In the genomic region with DNA sequence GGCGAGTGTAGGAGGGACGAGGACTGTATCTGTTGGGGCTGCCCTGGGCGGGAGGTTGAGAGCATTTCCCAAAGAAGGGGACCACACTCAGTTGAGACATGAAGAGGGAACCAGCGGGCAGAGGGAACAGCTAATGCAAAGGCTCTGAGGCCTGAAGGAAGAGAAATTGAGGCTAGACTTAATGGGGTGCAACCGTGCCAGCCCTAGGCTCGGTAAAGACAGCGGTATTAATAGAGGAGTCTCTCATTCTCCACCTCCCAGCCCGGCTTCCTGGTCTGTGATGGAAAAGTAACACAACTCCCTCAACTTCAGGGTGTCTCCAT, we compare ENCODE assay signal across 8 cellular contexts. TPM values are rescaled to one million over a fixed set of nuclear protein-coding genes. Genes with fewer than 3 reads are reported as not detected.
DNase-seq lines count a peak whose midpoint lies in the region; ATAC-seq and TF ChIP-seq lines count a peak whose summit lies in the region.

No MANE protein-coding gene starts in this region.

- no peak for TF ChIP-seq CTCF in Panc1 (IDR thresholded peaks at IDR 0.05)
- TF ChIP-seq CTCF in epithelial cell of esophagus (IDR thresholded peaks at IDR 0.05; ENCODE audit: insufficient read depth, low read depth, low read length, missing control alignments), result no peak
- no peak for TF ChIP-seq CTCF in psoas muscle (IDR thresholded peaks at IDR 0.05)
- TF ChIP-seq CTCF in left lung (IDR thresholded peaks at IDR 0.05), result no peak

- POLR2A ChIA-PET in Panc1 (lab: Charles Lee), result no interaction called here

- H3K27me3 ChIP-seq in Panc1 (ENCODE audit: control insufficient read depth, insufficient read depth, low read length), result no peaks in the 10 kb centered on the region
- H3K27me3 ChIP-seq in psoas muscle (ENCODE audit: insufficient read depth in 3 of 3, low read length in 2 of 3), result no peaks in the 10 kb centered on the region
- H3K27me3 ChIP-seq in left lung, result no peaks in the 10 kb centered on the region

- H3K4me3 ChIP-seq in Panc1 (ENCODE audit: low read depth in 2 of 2, low read length in 2 of 2) (peak overlapping the region; percentile 66 to 73), epithelial cell of esophagus (ENCODE audit: low read length) (peak overlapping the region; percentile 80), psoas muscle (peak overlapping the region; percentile 90), left lung (peak overlapping the region in 1 of 2 donors; percentile 87)

- H3K27ac ChIP-seq in Panc1 (ENCODE audit: low read length) (no peak overlapping the region), psoas muscle (no peak overlapping the region), left lung (peak overlapping the region in 1 of 2 donors; percentile 33)

- intact Hi-C loops in Panc1 (cut with micrococcal nuclease; ENCODE audit: unreplicated experiment), result no loop called here
- intact Hi-C loops in psoas muscle (cut with DNase I), result no loop called here
- intact Hi-C loops in left lung (cut with DNase I), result no loop called here

- DNase-seq in Panc1 (ENCODE audit: low read depth, low spot score), result no peak
- no peak for DNase-seq in epithelial cell of esophagus (ENCODE audit: low read depth)
- no peak for DNase-seq in psoas muscle
- DNase-seq in left lung, result no peak
- no peak for DNase-seq in amygdala (lab: John Stamatoyannopoulos, UW)

- H3K4me1 ChIP-seq in ES-I3 (ENCODE audit: insufficient read depth, low read length) (peaks cover 5% of the 10 kb centered on the region; the same call in 1 of the 2 replicates), Panc1 (ENCODE audit: control insufficient read depth, insufficient read depth, low read length) (peaks cover 7% of the 10 kb centered on the region), psoas muscle (peaks cover 11% of the 10 kb centered on the region), left lung (peaks cover 16 to 24% of the 10 kb centered on the region in 2 donors)

- ATAC-seq in Panc1 (no peak), psoas muscle (no peak), left lung (no peak), HG03521 (IDR thresholded peaks at IDR 0.05; ENCODE audit: unreplicated experiment) (no peak), GM18867 (IDR thresholded peaks at IDR 0.05; ENCODE audit: unreplicated experiment) (no peak)

- BruUV-seq in Panc1 (replicated peaks; lab: Mats Ljungman, UMichigan), result TSS peak; percentile 83

- H3K9ac ChIP-seq in ES-I3 (ENCODE audit: low read depth, low read length), result peak overlapping the region; percentile 82; the same call in 1 of the 2 replicates

- H3K36me3 ChIP-seq in ES-I3 (ENCODE audit: insufficient read depth, low read length) (no peaks in the 10 kb centered on the region; the same call in 1 of the 2 replicates), Panc1 (ENCODE audit: control insufficient read depth, insufficient read depth, low read length) (no peaks in the 10 kb centered on the region; the same call in 1 of the 2 replicates), psoas muscle (ENCODE audit: insufficient read depth in 1 of 2, low read depth in 1 of 2) (peaks cover 0 to 33% of the 10 kb centered on the region in 2 donors), left lung (peaks cover 0 to 31% of the 10 kb centered on the region in 2 donors)

- in situ Hi-C loops in Panc1 (cut with HindIII; ENCODE audit: low pct_unique_long_range_greater_than_20kb, low sequenced_read_pairs), result no loop called here

- CTCF ChIA-PET in Panc1 (lab: Charles Lee), result no interaction called here

- H3K9me3 ChIP-seq in ES-I3 (ENCODE audit: control insufficient read depth, insufficient read depth, low read length), result no peaks in the 10 kb centered on the region
- no peaks in the 10 kb centered on the region for H3K9me3 ChIP-seq in Panc1 (ENCODE audit: control insufficient read depth, insufficient read depth, low read depth, low read length)
- no peaks in the 10 kb centered on the region for H3K9me3 ChIP-seq in psoas muscle
- H3K9me3 ChIP-seq in left lung, result no peaks in the 10 kb centered on the region

- WGBS in psoas muscle, 3 donors, result 53 to 61% (median 56%) methylated on average over 8 of the region's 8 CpGs

RNA-seq across cellular contexts. Expression of a gene that starts 1.2 kb away (rescaled TPM):
- total RNA-seq in Panc1 (2021; ENCODE audit: unreplicated experiment), result 13.3 TPM
- polyA plus RNA-seq in Panc1 (2012; ENCODE audit: insufficient read length), result 17.0 TPM
- total RNA-seq in psoas muscle, result 10 to 100 TPM in 1 of 4 donors, 1 to 10 TPM in 3; 5.9 to 12.7 (median 8.4) TPM
- polyA plus RNA-seq in psoas muscle, result 10 to 100 TPM; 19.9 to 23.3 (median 20.7) TPM
- 10 to 100 TPM; 10.3 to 14.8 TPM for total RNA-seq in left lung

RNA-seq across cellular contexts. Expression of a gene that starts 9.7 kb away (rescaled TPM):
- total RNA-seq in Panc1 (2021; ENCODE audit: unreplicated experiment) (1.0 TPM), psoas muscle (1 to 10 TPM in 2 of 4 donors, under 1 TPM in 2; 0.86 to 3.6 (median 1.5) TPM), left lung (1 to 10 TPM; 3.1 to 4.4 TPM)
- 1.4 TPM for polyA plus RNA-seq in Panc1 (2012; ENCODE audit: insufficient read length)
- polyA plus RNA-seq in psoas muscle, result 1 to 10 TPM in 1 of 3 donors, under 1 TPM in 2; 0.44 to 1.4 (median 0.81) TPM

RNA-seq across cellular contexts. Expression of a gene that starts 20.6 kb away (rescaled TPM):
- total RNA-seq in Panc1 (2021; ENCODE audit: unreplicated experiment), result 39.7 TPM
- 38.3 TPM for polyA plus RNA-seq in Panc1 (2012; ENCODE audit: insufficient read length)
- 10 to 100 TPM in 3 of 4 donors, 1 to 10 TPM in 1; 4.3 to 21.5 (median 12.5) TPM for total RNA-seq in psoas muscle
- 10 to 100 TPM in 1 of 3 donors, 1 to 10 TPM in 2; 1.4 to 11.7 (median 4.7) TPM for polyA plus RNA-seq in psoas muscle
- 100 to 1,000 TPM; 577 to 986 TPM for total RNA-seq in left lung

RNA-seq across cellular contexts. Expression of a gene that starts 32.1 kb away (rescaled TPM):
- total RNA-seq in Panc1 (2021; ENCODE audit: unreplicated experiment), result 0.98 TPM
- polyA plus RNA-seq in Panc1 (2012; ENCODE audit: insufficient read length), result 1.6 TPM
- total RNA-seq in psoas muscle, result 1 to 10 TPM in 1 of 4 donors, under 1 TPM in 3; 0.27 to 2.5 (median 0.86) TPM
- under 1 TPM; 0.43 to 0.86 (median 0.86) TPM for polyA plus RNA-seq in psoas muscle
- total RNA-seq in left lung, result 10 to 100 TPM in 1 of 2 donors, 1 to 10 TPM in 1; 3.7 to 11.3 TPM

RNA-seq across cellular contexts. Expression of a gene that starts 41.2 kb away (rescaled TPM):
- total RNA-seq in Panc1 (2021; ENCODE audit: unreplicated experiment) (37.6 TPM), psoas muscle (10 to 100 TPM in 3 of 4 donors, 1 to 10 TPM in 1; 8.6 to 20.8 (median 15.0) TPM), left lung (10 to 100 TPM; 34.1 to 35.3 TPM)
- 67.7 TPM for polyA plus RNA-seq in Panc1 (2012; ENCODE audit: insufficient read length)
- 1 to 10 TPM; 4.6 to 6.0 (median 4.7) TPM for polyA plus RNA-seq in psoas muscle

Comparison
In these comparisons a context has a peak if more than half of its experiments do, and no peak if none do; other contexts are left out.
1. RNA of a gene that starts 20.6 kb away (total RNA-seq): 577 to 986 TPM in left lung; 39.7 TPM in Panc1 (single experiment) and 4.3 to 21.5 TPM in psoas muscle; every median in the first group is over 10 times any median in the second.